In the genomic region with DNA sequence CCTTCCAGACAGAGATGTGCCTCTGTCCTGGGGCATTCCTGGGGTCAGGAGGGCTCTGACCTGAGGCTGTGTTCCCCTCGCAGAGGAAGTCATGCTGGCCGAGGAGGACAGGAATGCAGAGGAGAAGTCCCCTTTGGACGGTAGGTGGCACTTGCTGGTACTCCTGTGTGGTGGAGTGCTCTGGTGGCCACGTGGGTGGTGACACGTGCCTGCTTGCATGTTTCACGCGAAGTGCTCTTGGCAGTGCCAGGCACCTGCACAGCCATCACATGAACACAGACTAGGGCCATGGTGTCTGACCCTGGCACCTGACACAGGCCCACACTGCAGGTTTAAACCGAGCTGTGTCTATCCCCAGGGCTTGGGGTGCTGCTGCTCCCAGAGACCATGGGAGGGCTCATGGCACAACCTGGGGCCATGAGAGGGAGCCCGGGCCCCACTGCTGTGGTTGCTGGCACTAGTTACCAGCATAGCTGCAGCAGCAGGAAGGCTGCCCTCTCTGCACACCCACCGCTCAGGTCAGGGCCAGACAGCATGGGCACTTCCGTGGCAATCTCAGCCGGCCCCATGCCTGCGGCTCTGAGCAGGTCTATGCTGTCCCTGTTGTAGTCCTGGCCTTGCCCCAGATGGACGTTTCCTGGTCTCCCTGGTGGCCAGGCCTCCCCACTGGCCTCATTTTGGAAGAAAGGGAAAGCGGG, we compare ENCODE assay signal across 1 cellular context.
A peak's percentile ranks its signal among the peaks of the same experiment; 100 is the strongest.
TF ChIP-seq lines count a peak whose summit lies in the region.

No MANE protein-coding gene starts in this region.

TF ChIP-seq in GM12878, 131 proteins besides CTCF, POLR2A, EP300 and RAD21 (continued from another document):
- TF ChIP-seq, protein P1, sequence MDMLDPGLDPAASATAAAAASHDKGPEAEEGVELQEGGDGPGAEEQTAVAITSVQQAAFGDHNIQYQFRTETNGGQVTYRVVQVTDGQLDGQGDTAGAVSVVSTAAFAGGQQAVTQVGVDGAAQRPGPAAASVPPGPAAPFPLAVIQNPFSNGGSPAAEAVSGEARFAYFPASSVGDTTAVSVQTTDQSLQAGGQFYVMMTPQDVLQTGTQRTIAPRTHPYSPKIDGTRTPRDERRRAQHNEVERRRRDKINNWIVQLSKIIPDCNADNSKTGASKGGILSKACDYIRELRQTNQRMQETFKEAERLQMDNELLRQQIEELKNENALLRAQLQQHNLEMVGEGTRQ (IDR thresholded peaks at IDR 0.05; ENCODE audit: borderline replicate concordance, low read depth, low read length), result peak; percentile 17; the same call in 1 of the 2 replicates
- no peak for TF ChIP-seq YBX1 (IDR thresholded peaks at IDR 0.05)
- TF ChIP-seq RAD51 (IDR thresholded peaks at IDR 0.05), result peak; percentile 41; the same call in 1 of the 2 replicates
